8 cellular contexts compared by ENCODE assay signal in genomic region chr7:65373608-65374351, GRCh38.
A peak's percentile ranks its signal among the peaks of the same experiment; 100 is the strongest.
DNase-seq lines count a peak whose midpoint lies in the region; ATAC-seq, FAIRE-seq and TF ChIP-seq lines count a peak whose summit lies in the region.

Gene ZNF92, plus strand, starts transcription at chr7:65373855. Its CDS starts 143 bp downstream, at chr7:65373998.

- no peak for TF ChIP-seq CTCF in AG09309 (IDR thresholded peaks at IDR 0.05; ENCODE audit: control insufficient read depth, insufficient read depth, low read depth, low read length, missing control alignments)

- FAIRE-seq in islet of Langerhans (lab: Jason Lieb, UNC), result peak; percentile 64

- peak; percentile 99 for ATAC-seq in GM19025 (IDR thresholded peaks at IDR 0.05; ENCODE audit: low read depth, unreplicated experiment)
- peak; percentile 100 for ATAC-seq in HG03342 (IDR thresholded peaks at IDR 0.05; ENCODE audit: unreplicated experiment)

- peak within 1 kb of the TSS; percentile 66 for H3K4me3 ChIP-seq in AG09309 (ENCODE audit: control insufficient read depth, low read depth, low read length)

- DNase-seq in AG09309 (ENCODE audit: low read depth) (peak; percentile 73), NCI-H446 (lab: John Stamatoyannopoulos, UW) (peak; percentile 90 to 93), cerebellar cortex (ENCODE audit: low spot score) (peak; percentile 99)
- peak; percentile 91 for DNase-seq in activated CD4-positive, CD25-positive, alpha-beta regulatory T cell treated with anti-CD3 and anti-CD28 coated beads, Interleukin-2, amount 50 U/mL, for 16 hours (ENCODE audit: low read depth, low spot score)
- peak; percentile 93 for DNase-seq in stimulated activated CD4-positive, alpha-beta T cell treated with anti-CD3 and anti-CD28 coated beads, Interleukin-12 subunit alpha, Interleukin-12 subunit beta, amount 100 ng/mL, for 4 hours

Comparison
In these comparisons a context has a peak if more than half of its experiments do, and no peak if none do; other contexts are left out.
1. Peak in every context shown above with its lines: DNase-seq, ATAC-seq and H3K4me3 ChIP-seq.